ENCODE assay signal across 8 cellular contexts in genomic region chr1:154406572-154406879, GRCh38. TPM values are rescaled to one million over a fixed set of nuclear protein-coding genes. Genes with fewer than 3 reads are reported as not detected.
DNase-seq lines count a peak whose midpoint lies in the region; TF ChIP-seq lines count a peak whose summit lies in the region.

No MANE protein-coding gene starts in this region.

- H3K4me1 Mint-ChIP-seq in neural crest cell = peaks cover 21% of the 10 kb centered on the region

- H3K4me2 ChIP-seq in OCI-LY3 (ENCODE audit: low read length) = peak overlapping the region; percentile 96
- no peak overlapping the region for H3K4me2 ChIP-seq in Karpas-422 (ENCODE audit: low read depth, low read length, poor library complexity, severe bottlenecking)

- no peak for DNase-seq in AG10803 (ENCODE audit: low read depth)
- no peak for DNase-seq in neural crest cell (ENCODE audit: low read depth, low spot score)
- DNase-seq in Karpas-422 = no peak
- DNase-seq in anterior cingulate cortex (lab: John Stamatoyannopoulos, UW) = no peak
- DNase-seq in stimulated activated CD4-positive, alpha-beta T cell treated with anti-CD3 and anti-CD28 coated beads, Interleukin-4, amount 100 ng/mL, for 4 hours = no peak
- DNase-seq in DMS153 (lab: John Stamatoyannopoulos, UW) = no peak

- H3K79me2 ChIP-seq in OCI-LY3 (ENCODE audit: low read length) = peaks cover 58% of the 10 kb centered on the region
- no peaks in the 10 kb centered on the region for H3K79me2 ChIP-seq in Karpas-422 (ENCODE audit: low read length)

- no peaks in the 10 kb centered on the region for H3K9me3 Mint-ChIP-seq in neural crest cell

- peak overlapping the region; percentile 95 for H3K27ac ChIP-seq in OCI-LY3 (ENCODE audit: low read length)
- no peak overlapping the region for H3K27ac ChIP-seq in Karpas-422 (ENCODE audit: low read length)

- H3K9ac ChIP-seq in OCI-LY3 (ENCODE audit: low read length) (peak overlapping the region; percentile 94), endocrine pancreas (ENCODE audit: control insufficient read depth, insufficient read depth, low read length) (peak overlapping the region; percentile 99), Karpas-422 (ENCODE audit: low read length) (no peak overlapping the region)

- H3K9me3 ChIP-seq in OCI-LY3 (ENCODE audit: insufficient read depth, low read length) (no peaks in the 10 kb centered on the region), endocrine pancreas (ENCODE audit: control insufficient read depth, low read length) (no peaks in the 10 kb centered on the region), Karpas-422 (ENCODE audit: low read length) (no peaks in the 10 kb centered on the region)

- H3K4me3 Mint-ChIP-seq in neural crest cell = peak overlapping the region; percentile 70

- H3K36me3 ChIP-seq in OCI-LY3 (replicated peaks; ENCODE audit: low read depth, low read length) = peaks cover 3% of the 10 kb centered on the region
- H3K36me3 ChIP-seq in endocrine pancreas (ENCODE audit: control insufficient read depth, insufficient read depth, low read length) = no peaks in the 10 kb centered on the region
- H3K36me3 ChIP-seq in Karpas-422 (ENCODE audit: insufficient read depth, low read length) = no peaks in the 10 kb centered on the region

- no peak overlapping the region for H2AFZ ChIP-seq in OCI-LY3 (ENCODE audit: low read depth, low read length)
- no peak overlapping the region for H2AFZ ChIP-seq in Karpas-422 (ENCODE audit: low read length)

- H3K27me3 ChIP-seq in OCI-LY3 (ENCODE audit: low read depth, low read length) (no peaks in the 10 kb centered on the region), endocrine pancreas (ENCODE audit: control insufficient read depth, insufficient read depth, low read length) (no peaks in the 10 kb centered on the region), Karpas-422 (ENCODE audit: low read length) (peaks cover 5% of the 10 kb centered on the region; the same call in 1 of the 2 replicates)

- no peaks in the 10 kb centered on the region for H3K36me3 Mint-ChIP-seq in neural crest cell (ENCODE audit: low read depth)

- H3K9me2 ChIP-seq in Karpas-422 (replicated peaks; ENCODE audit: insufficient read depth, low read length) = no peaks in the 10 kb centered on the region

- H4K20me1 ChIP-seq in OCI-LY3 (ENCODE audit: insufficient read depth, low read length) (no peaks in the 10 kb centered on the region), Karpas-422 (ENCODE audit: insufficient read depth, low read depth, low read length) (no peaks in the 10 kb centered on the region; the same call in 1 of the 2 replicates)

- H3K4me1 ChIP-seq in OCI-LY3 (ENCODE audit: low read length) = peaks cover 70% of the 10 kb centered on the region
- H3K4me1 ChIP-seq in endocrine pancreas (ENCODE audit: control insufficient read depth, insufficient read depth, low read length) = peaks cover 9% of the 10 kb centered on the region
- peaks cover 32% of the 10 kb centered on the region for H3K4me1 ChIP-seq in Karpas-422 (ENCODE audit: low read length)

- H3K4me3 ChIP-seq in AG10803 (ENCODE audit: low read length) (peak overlapping the region; percentile 91), OCI-LY3 (ENCODE audit: low read length) (peak overlapping the region; percentile 83), endocrine pancreas (ENCODE audit: control insufficient read depth, insufficient read depth, low read length) (peak overlapping the region; percentile 77), Karpas-422 (ENCODE audit: low read length) (no peak overlapping the region)

- no peak overlapping the region for H3K27ac Mint-ChIP-seq in neural crest cell (ENCODE audit: unreplicated experiment)

- TF ChIP-seq CTCF in AG10803 (conservative IDR thresholded peaks at IDR 0.05; ENCODE audit: low read length) (no peak), OCI-LY3 (IDR thresholded peaks at IDR 0.05; ENCODE audit: low read depth, low read length) (no peak), neural crest cell (conservative IDR thresholded peaks at IDR 0.05) (no peak)

- H3K27me3 Mint-ChIP-seq in neural crest cell (ENCODE audit: low read depth) = peaks cover 57% of the 10 kb centered on the region

RNA-seq across cellular contexts. Expression of gene IL6R, which starts 1.4 kb away (rescaled TPM):
- 0.07 and 0.09 TPM in 2 replicates for total RNA-seq in neural crest cell
- 0.04 TPM in 1 of 2 replicates, not detected in the other for total RNA-seq in Karpas-422 (2014; rRNA removed; shearing (Covaris generic); ENCODE audit: low replicate concordance)
